ENCODE assay signal across 8 cellular contexts in the genomic region with DNA sequence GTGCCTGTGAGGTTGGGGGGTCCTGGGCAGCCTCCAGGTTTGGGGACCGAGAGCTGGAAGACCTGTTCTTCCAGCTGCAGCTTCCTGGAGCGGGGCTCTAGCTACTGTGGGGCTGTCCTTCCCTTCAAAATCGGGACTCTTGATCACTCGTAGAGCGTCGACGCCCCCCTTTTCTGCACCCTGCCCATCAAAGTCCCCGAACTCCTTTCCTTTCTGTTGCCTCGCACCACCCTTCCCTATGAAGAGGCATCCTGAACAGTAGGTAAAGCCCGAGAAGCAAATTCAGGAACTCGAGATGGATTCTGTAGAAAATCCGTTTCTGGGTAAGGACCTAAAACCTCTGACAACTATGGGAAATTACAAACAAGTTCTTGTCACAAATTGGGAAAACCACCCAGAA. TPM values are rescaled to one million over a fixed set of nuclear protein-coding genes. Genes with fewer than 3 reads are reported as not detected.
DNase-seq lines count a peak whose midpoint lies in the region; ATAC-seq and TF ChIP-seq lines count a peak whose summit lies in the region.

No MANE protein-coding gene starts in this region.

- H3K36me3 ChIP-seq in heart left ventricle = no peaks in the 10 kb centered on the region
- H3K36me3 ChIP-seq in aorta (ENCODE audit: control insufficient read depth in 1 of 2, insufficient read depth in 2 of 2, low read length in 1 of 2) = no peaks in the 10 kb centered on the region

- peak overlapping the region; percentile 59 to 94 (median 81) for H3K4me3 ChIP-seq in heart left ventricle
- H3K4me3 ChIP-seq in aorta (ENCODE audit: low read length in 2 of 2) = peak overlapping the region; percentile 60 to 74

- H3K4me1 ChIP-seq in heart left ventricle (peaks cover 0 to 34% (median 26%) of the 10 kb centered on the region in 12 donors), aorta (ENCODE audit: control insufficient read depth in 1 of 2, insufficient read depth in 2 of 2, low read length in 2 of 2) (no peaks in the 10 kb centered on the region)

- ATAC-seq in heart left ventricle (peak in 1 of 4 donors; percentile 9), Right ventricle myocardium superior (ENCODE audit: poor library complexity) (no peak), aorta (ENCODE audit: low FRiP score) (no peak), GM18498 (IDR thresholded peaks at IDR 0.05; ENCODE audit: unreplicated experiment) (no peak), GM18870 (IDR thresholded peaks at IDR 0.05; ENCODE audit: unreplicated experiment) (no peak), GM21526 (IDR thresholded peaks at IDR 0.05; ENCODE audit: low FRiP score, unreplicated experiment) (no peak)

- H3K9me3 ChIP-seq in heart left ventricle = no peaks in the 10 kb centered on the region
- no peaks in the 10 kb centered on the region for H3K9me3 ChIP-seq in aorta (ENCODE audit: control insufficient read depth, low read length)

- WGBS in heart left ventricle, 4 donors = 0 to 3% (median 0%) methylated on average over 10 to 12 of the region's 12 CpGs
- WGBS in aorta, 2 donors = 0 to 1% methylated on average over 12 of the region's 12 CpGs

- no peak for TF ChIP-seq CTCF in heart left ventricle (IDR thresholded peaks at IDR 0.05)

- H3K27ac ChIP-seq in heart left ventricle = peak overlapping the region; percentile 83 to 95 (median 91)
- peak overlapping the region; percentile 73 to 85 for H3K27ac ChIP-seq in aorta (ENCODE audit: low read depth in 1 of 2, low read length in 2 of 2)

- intact Hi-C loops in heart left ventricle (cut with DNase I) = loop anchor here in 9 of 10 donors (1.0 to 10.0 kb wide), 7 partner anchors 51 to 115 kb away; a partner anchor contains a TSS
- intact Hi-C loops in Right ventricle myocardium superior (cut with DNase I) = loop anchor here (5.0 kb wide), 1 partner anchor 51 kb away; no protein-coding TSS in a partner anchor
- intact Hi-C loops in aorta (cut with DNase I) = loop anchor here in 1 of 2 donors (5.0 kb wide), 1 partner anchor 114 kb away; a partner anchor contains a TSS

- DNase-seq in heart left ventricle = no peak
- no peak for DNase-seq in Right ventricle myocardium superior
- DNase-seq in cerebellum (ENCODE audit: low spot score) = peak; percentile 12
- DNase-seq in midbrain (lab: John Stamatoyannopoulos, UW) = peak; percentile 44
- no peak for DNase-seq in aorta

- no peaks in the 10 kb centered on the region for H3K27me3 ChIP-seq in heart left ventricle
- H3K27me3 ChIP-seq in aorta (ENCODE audit: control insufficient read depth in 1 of 2, insufficient read depth in 2 of 2, low read length in 1 of 2) = no peaks in the 10 kb centered on the region

- TF ChIP-seq POLR2A in heart left ventricle (IDR thresholded peaks at IDR 0.05) = no peak

RNA-seq across cellular contexts. Expression of a gene that starts 0.5 kb away (rescaled TPM):
- total RNA-seq in heart left ventricle (100 to 1,000 TPM; 102 to 232 (median 119) TPM), Right ventricle myocardium superior (124 TPM), cerebellum (26.5 TPM), aorta (10 to 100 TPM; 60.4 to 60.8 TPM)
- polyA plus RNA-seq in heart left ventricle (100 to 1,000 TPM in 1 of 2 donors, 10 to 100 TPM in 1; 35.5 to 147 TPM), aorta (10 to 100 TPM; 28.1 to 44.8 TPM)

RNA-seq across cellular contexts. Expression of a gene that starts 1.0 kb away (rescaled TPM):
- total RNA-seq in heart left ventricle = not detected
- not detected for polyA plus RNA-seq in heart left ventricle
- total RNA-seq in Right ventricle myocardium superior = not detected
- 0.09 TPM for total RNA-seq in cerebellum
- total RNA-seq in aorta = not detected
- not detected for polyA plus RNA-seq in aorta

Comparison
In these comparisons a context has a peak if more than half of its experiments do, and no peak if none do; other contexts are left out.
1. DNase-seq: peak in cerebellum (single experiment) and midbrain (single experiment); none in heart left ventricle (0 of 5), Right ventricle myocardium superior (single experiment) and aorta (0 of 2).